Comparison of ENCODE assay signal across 7 cellular contexts in genomic region chr15:43376017-43376705, GRCh38. TPM values are rescaled to one million over a fixed set of nuclear protein-coding genes. Genes with fewer than 3 reads are reported as not detected.
DNase-seq lines count a peak whose midpoint lies in the region; ATAC-seq and TF ChIP-seq lines count a peak whose summit lies in the region.

No MANE protein-coding gene starts in this region.

- no peaks in the 10 kb centered on the region for H3K36me3 ChIP-seq in neutrophil

- H3K9me3 ChIP-seq in neutrophil, result no peaks in the 10 kb centered on the region

- H3K9me3 Mint-ChIP-seq in endothelial cell (ENCODE audit: unreplicated experiment), result no peaks in the 10 kb centered on the region

- peaks cover 11% of the 10 kb centered on the region for H3K36me3 Mint-ChIP-seq in endothelial cell (ENCODE audit: low read depth, unreplicated experiment)

- peak; percentile 84 for TF ChIP-seq CTCF in WI38 (IDR thresholded peaks at IDR 0.05; ENCODE audit: low read depth, low read length)
- peak; percentile 82 for TF ChIP-seq CTCF in endothelial cell (IDR thresholded peaks at IDR 0.05; ENCODE audit: unreplicated experiment)
- peak; percentile 56 for TF ChIP-seq CTCF in neutrophil (IDR thresholded peaks at IDR 0.05)

- H3K4me3 Mint-ChIP-seq in endothelial cell (ENCODE audit: unreplicated experiment), result no peak overlapping the region

- no peak overlapping the region for H3K4me3 ChIP-seq in WI38 (ENCODE audit: low read depth, low read length)
- H3K4me3 ChIP-seq in neutrophil (ENCODE audit: low read depth in 1 of 2, low read length in 1 of 2), result no peak overlapping the region

- H3K4me1 Mint-ChIP-seq in endothelial cell (ENCODE audit: unreplicated experiment), result peaks cover 8% of the 10 kb centered on the region

- ATAC-seq in HG03280 (IDR thresholded peaks at IDR 0.05; ENCODE audit: unreplicated experiment) (peak; percentile 58), GM18502 (IDR thresholded peaks at IDR 0.05; ENCODE audit: poor library complexity, unreplicated experiment) (no peak)

- H3K27ac ChIP-seq in neutrophil, result no peak overlapping the region

- H3K27me3 ChIP-seq in neutrophil, result no peaks in the 10 kb centered on the region

- no peak overlapping the region for H3K27ac Mint-ChIP-seq in endothelial cell (ENCODE audit: unreplicated experiment)

- DNase-seq in EL, result peak; percentile 23
- DNase-seq in endothelial cell (ENCODE audit: low spot score), result peak; percentile 37
- no peak for DNase-seq in DMS79 (lab: John Stamatoyannopoulos, UW)

- H3K4me1 ChIP-seq in neutrophil (ENCODE audit: control insufficient read depth in 1 of 2, insufficient read depth in 1 of 2, low read depth in 1 of 2, low read length in 1 of 2), result peaks cover 6% of the 10 kb centered on the region in 2 experiments

- H3K27me3 Mint-ChIP-seq in endothelial cell (ENCODE audit: unreplicated experiment), result peaks cover 1% of the 10 kb centered on the region

RNA-seq across cellular contexts. Expression of gene TUBGCP4, which starts 5.3 kb away (rescaled TPM):
- 14.6 TPM for total RNA-seq in endothelial cell (ENCODE audit: unreplicated experiment)

RNA-seq across cellular contexts. Expression of gene ZSCAN29, which starts 5.3 kb away (rescaled TPM):
- total RNA-seq in endothelial cell (ENCODE audit: unreplicated experiment), result 45.5 TPM

RNA-seq across cellular contexts. Expression of gene LCMT2, which starts 45.8 kb away (rescaled TPM):
- 9.6 TPM for total RNA-seq in endothelial cell (ENCODE audit: unreplicated experiment)
